ENCODE assay signal across 1 cellular context in the genomic region with DNA sequence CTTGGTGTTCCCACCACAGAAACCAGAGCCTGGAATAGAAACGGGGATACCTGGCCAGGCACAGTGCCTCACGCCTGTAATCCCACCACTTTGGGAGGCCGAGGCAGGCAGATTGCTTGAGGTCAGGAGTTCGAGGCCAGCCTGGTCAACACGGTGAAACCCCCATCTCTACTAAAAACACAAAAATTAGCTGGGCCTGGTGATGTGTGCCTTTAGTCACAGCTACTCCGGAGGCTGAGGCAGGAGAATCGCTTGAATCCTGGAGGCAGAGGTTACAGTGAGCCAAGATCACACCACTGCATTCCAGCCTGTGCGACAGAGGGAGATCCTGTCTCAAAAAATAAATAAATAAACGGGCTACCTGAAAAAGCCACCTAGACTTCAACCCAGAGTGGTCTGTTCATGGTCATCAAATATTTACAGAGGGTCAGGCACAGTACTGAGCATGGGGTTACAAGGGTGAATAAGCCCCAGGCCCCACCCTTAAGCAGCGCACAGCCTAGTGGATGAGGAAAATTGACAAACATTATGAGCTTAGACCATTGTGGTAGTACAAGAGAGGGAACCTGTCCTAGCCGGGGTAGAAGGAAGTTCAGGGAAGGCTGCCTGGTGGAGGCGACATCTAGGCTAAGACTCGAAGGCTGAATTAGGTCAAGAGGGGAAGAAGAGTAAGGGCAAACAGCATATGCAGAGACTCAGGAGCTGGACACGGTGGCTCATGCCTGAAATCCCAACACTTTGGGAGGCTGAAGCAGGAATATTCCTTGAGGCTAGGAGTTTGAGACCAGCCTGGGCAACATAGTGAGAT.
A peak's percentile ranks its signal among the peaks of the same experiment; 100 is the strongest.
TF ChIP-seq lines count a peak whose summit lies in the region.

No MANE protein-coding gene starts in this region.

TF ChIP-seq in HepG2, 621 proteins besides CTCF, POLR2A, EP300 and RAD21 (continued from another document and continues in another):
- TF ChIP-seq, protein P1, sequence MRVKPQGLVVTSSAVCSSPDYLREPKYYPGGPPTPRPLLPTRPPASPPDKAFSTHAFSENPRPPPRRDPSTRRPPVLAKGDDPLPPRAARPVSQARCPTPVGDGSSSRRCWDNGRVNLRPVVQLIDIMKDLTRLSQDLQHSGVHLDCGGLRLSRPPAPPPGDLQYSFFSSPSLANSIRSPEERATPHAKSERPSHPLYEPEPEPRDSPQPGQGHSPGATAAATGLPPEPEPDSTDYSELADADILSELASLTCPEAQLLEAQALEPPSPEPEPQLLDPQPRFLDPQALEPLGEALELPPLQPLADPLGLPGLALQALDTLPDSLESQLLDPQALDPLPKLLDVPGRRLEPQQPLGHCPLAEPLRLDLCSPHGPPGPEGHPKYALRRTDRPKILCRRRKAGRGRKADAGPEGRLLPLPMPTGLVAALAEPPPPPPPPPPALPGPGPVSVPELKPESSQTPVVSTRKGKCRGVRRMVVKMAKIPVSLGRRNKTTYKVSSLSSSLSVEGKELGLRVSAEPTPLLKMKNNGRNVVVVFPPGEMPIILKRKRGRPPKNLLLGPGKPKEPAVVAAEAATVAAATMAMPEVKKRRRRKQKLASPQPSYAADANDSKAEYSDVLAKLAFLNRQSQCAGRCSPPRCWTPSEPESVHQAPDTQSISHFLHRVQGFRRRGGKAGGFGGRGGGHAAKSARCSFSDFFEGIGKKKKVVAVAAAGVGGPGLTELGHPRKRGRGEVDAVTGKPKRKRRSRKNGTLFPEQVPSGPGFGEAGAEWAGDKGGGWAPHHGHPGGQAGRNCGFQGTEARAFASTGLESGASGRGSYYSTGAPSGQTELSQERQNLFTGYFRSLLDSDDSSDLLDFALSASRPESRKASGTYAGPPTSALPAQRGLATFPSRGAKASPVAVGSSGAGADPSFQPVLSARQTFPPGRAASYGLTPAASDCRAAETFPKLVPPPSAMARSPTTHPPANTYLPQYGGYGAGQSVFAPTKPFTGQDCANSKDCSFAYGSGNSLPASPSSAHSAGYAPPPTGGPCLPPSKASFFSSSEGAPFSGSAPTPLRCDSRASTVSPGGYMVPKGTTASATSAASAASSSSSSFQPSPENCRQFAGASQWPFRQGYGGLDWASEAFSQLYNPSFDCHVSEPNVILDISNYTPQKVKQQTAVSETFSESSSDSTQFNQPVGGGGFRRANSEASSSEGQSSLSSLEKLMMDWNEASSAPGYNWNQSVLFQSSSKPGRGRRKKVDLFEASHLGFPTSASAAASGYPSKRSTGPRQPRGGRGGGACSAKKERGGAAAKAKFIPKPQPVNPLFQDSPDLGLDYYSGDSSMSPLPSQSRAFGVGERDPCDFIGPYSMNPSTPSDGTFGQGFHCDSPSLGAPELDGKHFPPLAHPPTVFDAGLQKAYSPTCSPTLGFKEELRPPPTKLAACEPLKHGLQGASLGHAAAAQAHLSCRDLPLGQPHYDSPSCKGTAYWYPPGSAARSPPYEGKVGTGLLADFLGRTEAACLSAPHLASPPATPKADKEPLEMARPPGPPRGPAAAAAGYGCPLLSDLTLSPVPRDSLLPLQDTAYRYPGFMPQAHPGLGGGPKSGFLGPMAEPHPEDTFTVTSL (CRISPR knock-in tag; IDR thresholded peaks at IDR 0.05; ENCODE audit: borderline replicate concordance), result peak; percentile 86; the same call in 1 of the 2 replicates
- TF ChIP-seq ONECUT2 (CRISPR knock-in tag; IDR thresholded peaks at IDR 0.05) (0 out of 2 replicates have a peak, but pooled peaks have one; percentile 36), REXO4 (CRISPR knock-in tag; IDR thresholded peaks at IDR 0.05; ENCODE audit: borderline replicate concordance) (no peak), POGZ (CRISPR knock-in tag; IDR thresholded peaks at IDR 0.05) (peak; percentile 87), ZNF614 (CRISPR knock-in tag; IDR thresholded peaks at IDR 0.05; ENCODE audit: borderline replicate concordance) (peak; percentile 95; the same call in 1 of the 2 replicates), ATRX (CRISPR knock-in tag; IDR thresholded peaks at IDR 0.05; ENCODE audit: borderline replicate concordance) (no peak), ZNF652 (CRISPR knock-in tag; IDR thresholded peaks at IDR 0.05; ENCODE audit: borderline replicate concordance, low read depth) (peak; percentile 77; the same call in 1 of the 2 replicates), AGO2 (optimal IDR thresholded peaks at IDR 0.05; ENCODE audit: low read depth, low read length) (no peak), AHR (CRISPR knock-in tag; IDR thresholded peaks at IDR 0.05) (peak; percentile 18; the same call in 1 of the 2 replicates), ARHGAP35 (CRISPR knock-in tag; IDR thresholded peaks at IDR 0.05; ENCODE audit: borderline replicate concordance) (no peak; the same call in 1 of the 2 replicates), YEATS4 (CRISPR knock-in tag; IDR thresholded peaks at IDR 0.05; ENCODE audit: borderline replicate concordance) (peak; percentile 56; the same call in 1 of the 2 replicates), ZNF883 (CRISPR knock-in tag; IDR thresholded peaks at IDR 0.05; ENCODE audit: not compliant biosample characterization) (peak; percentile 68), ZNF713 (CRISPR knock-in tag; IDR thresholded peaks at IDR 0.05) (peak; percentile 31; the same call in 1 of the 2 replicates), ZNF451 (CRISPR knock-in tag; IDR thresholded peaks at IDR 0.05) (no peak), XBP1 (CRISPR knock-in tag; IDR thresholded peaks at IDR 0.05) (0 out of 2 replicates have a peak, but pooled peaks have one; percentile 7), IRF2 (CRISPR knock-in tag; IDR thresholded peaks at IDR 0.05) (peak; percentile 90; the same call in 1 of the 2 replicates), KDM5B (CRISPR knock-in tag; IDR thresholded peaks at IDR 0.05; ENCODE audit: borderline replicate concordance) (peak; percentile 76; the same call in 1 of the 2 replicates)
- TF ChIP-seq, protein P2, sequence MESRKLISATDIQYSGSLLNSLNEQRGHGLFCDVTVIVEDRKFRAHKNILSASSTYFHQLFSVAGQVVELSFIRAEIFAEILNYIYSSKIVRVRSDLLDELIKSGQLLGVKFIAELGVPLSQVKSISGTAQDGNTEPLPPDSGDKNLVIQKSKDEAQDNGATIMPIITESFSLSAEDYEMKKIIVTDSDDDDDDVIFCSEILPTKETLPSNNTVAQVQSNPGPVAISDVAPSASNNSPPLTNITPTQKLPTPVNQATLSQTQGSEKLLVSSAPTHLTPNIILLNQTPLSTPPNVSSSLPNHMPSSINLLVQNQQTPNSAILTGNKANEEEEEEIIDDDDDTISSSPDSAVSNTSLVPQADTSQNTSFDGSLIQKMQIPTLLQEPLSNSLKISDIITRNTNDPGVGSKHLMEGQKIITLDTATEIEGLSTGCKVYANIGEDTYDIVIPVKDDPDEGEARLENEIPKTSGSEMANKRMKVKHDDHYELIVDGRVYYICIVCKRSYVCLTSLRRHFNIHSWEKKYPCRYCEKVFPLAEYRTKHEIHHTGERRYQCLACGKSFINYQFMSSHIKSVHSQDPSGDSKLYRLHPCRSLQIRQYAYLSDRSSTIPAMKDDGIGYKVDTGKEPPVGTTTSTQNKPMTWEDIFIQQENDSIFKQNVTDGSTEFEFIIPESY (CRISPR knock-in tag; IDR thresholded peaks at IDR 0.05), result peak; percentile 29; the same call in 1 of the 2 replicates
- TF ChIP-seq, protein P3, sequence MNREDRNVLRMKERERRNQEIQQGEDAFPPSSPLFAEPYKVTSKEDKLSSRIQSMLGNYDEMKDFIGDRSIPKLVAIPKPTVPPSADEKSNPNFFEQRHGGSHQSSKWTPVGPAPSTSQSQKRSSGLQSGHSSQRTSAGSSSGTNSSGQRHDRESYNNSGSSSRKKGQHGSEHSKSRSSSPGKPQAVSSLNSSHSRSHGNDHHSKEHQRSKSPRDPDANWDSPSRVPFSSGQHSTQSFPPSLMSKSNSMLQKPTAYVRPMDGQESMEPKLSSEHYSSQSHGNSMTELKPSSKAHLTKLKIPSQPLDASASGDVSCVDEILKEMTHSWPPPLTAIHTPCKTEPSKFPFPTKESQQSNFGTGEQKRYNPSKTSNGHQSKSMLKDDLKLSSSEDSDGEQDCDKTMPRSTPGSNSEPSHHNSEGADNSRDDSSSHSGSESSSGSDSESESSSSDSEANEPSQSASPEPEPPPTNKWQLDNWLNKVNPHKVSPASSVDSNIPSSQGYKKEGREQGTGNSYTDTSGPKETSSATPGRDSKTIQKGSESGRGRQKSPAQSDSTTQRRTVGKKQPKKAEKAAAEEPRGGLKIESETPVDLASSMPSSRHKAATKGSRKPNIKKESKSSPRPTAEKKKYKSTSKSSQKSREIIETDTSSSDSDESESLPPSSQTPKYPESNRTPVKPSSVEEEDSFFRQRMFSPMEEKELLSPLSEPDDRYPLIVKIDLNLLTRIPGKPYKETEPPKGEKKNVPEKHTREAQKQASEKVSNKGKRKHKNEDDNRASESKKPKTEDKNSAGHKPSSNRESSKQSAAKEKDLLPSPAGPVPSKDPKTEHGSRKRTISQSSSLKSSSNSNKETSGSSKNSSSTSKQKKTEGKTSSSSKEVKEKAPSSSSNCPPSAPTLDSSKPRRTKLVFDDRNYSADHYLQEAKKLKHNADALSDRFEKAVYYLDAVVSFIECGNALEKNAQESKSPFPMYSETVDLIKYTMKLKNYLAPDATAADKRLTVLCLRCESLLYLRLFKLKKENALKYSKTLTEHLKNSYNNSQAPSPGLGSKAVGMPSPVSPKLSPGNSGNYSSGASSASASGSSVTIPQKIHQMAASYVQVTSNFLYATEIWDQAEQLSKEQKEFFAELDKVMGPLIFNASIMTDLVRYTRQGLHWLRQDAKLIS (CRISPR knock-in tag; IDR thresholded peaks at IDR 0.05), result no peak
- TF ChIP-seq, protein P4, sequence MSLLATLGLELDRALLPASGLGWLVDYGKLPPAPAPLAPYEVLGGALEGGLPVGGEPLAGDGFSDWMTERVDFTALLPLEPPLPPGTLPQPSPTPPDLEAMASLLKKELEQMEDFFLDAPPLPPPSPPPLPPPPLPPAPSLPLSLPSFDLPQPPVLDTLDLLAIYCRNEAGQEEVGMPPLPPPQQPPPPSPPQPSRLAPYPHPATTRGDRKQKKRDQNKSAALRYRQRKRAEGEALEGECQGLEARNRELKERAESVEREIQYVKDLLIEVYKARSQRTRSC (CRISPR knock-in tag; IDR thresholded peaks at IDR 0.05; ENCODE audit: low read depth), result no peak
- TF ChIP-seq, protein P5, sequence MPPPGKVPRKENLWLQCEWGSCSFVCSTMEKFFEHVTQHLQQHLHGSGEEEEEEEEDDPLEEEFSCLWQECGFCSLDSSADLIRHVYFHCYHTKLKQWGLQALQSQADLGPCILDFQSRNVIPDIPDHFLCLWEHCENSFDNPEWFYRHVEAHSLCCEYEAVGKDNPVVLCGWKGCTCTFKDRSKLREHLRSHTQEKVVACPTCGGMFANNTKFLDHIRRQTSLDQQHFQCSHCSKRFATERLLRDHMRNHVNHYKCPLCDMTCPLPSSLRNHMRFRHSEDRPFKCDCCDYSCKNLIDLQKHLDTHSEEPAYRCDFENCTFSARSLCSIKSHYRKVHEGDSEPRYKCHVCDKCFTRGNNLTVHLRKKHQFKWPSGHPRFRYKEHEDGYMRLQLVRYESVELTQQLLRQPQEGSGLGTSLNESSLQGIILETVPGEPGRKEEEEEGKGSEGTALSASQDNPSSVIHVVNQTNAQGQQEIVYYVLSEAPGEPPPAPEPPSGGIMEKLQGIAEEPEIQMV (CRISPR knock-in tag; IDR thresholded peaks at IDR 0.05; ENCODE audit: low read depth), result no peak
- TF ChIP-seq, protein P6, sequence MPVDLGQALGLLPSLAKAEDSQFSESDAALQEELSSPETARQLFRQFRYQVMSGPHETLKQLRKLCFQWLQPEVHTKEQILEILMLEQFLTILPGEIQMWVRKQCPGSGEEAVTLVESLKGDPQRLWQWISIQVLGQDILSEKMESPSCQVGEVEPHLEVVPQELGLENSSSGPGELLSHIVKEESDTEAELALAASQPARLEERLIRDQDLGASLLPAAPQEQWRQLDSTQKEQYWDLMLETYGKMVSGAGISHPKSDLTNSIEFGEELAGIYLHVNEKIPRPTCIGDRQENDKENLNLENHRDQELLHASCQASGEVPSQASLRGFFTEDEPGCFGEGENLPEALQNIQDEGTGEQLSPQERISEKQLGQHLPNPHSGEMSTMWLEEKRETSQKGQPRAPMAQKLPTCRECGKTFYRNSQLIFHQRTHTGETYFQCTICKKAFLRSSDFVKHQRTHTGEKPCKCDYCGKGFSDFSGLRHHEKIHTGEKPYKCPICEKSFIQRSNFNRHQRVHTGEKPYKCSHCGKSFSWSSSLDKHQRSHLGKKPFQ (CRISPR knock-in tag; IDR thresholded peaks at IDR 0.05; ENCODE audit: insufficient replicate concordance), result peak; percentile 99
- TF ChIP-seq, protein P7, sequence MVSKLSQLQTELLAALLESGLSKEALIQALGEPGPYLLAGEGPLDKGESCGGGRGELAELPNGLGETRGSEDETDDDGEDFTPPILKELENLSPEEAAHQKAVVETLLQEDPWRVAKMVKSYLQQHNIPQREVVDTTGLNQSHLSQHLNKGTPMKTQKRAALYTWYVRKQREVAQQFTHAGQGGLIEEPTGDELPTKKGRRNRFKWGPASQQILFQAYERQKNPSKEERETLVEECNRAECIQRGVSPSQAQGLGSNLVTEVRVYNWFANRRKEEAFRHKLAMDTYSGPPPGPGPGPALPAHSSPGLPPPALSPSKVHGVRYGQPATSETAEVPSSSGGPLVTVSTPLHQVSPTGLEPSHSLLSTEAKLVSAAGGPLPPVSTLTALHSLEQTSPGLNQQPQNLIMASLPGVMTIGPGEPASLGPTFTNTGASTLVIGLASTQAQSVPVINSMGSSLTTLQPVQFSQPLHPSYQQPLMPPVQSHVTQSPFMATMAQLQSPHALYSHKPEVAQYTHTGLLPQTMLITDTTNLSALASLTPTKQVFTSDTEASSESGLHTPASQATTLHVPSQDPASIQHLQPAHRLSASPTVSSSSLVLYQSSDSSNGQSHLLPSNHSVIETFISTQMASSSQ (IDR thresholded peaks at IDR 0.05; ENCODE audit: low read depth), result peak; percentile 74
- TF ChIP-seq, protein P7 (CRISPR knock-in tag; IDR thresholded peaks at IDR 0.05; ENCODE audit: borderline replicate concordance), result peak; percentile 78; the same call in 1 of the 2 replicates
- TF ChIP-seq, protein P8, sequence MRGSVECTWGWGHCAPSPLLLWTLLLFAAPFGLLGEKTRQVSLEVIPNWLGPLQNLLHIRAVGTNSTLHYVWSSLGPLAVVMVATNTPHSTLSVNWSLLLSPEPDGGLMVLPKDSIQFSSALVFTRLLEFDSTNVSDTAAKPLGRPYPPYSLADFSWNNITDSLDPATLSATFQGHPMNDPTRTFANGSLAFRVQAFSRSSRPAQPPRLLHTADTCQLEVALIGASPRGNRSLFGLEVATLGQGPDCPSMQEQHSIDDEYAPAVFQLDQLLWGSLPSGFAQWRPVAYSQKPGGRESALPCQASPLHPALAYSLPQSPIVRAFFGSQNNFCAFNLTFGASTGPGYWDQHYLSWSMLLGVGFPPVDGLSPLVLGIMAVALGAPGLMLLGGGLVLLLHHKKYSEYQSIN (CRISPR knock-in tag; IDR thresholded peaks at IDR 0.05; ENCODE audit: borderline replicate concordance), result no peak
